ENCODE assay signal across 27 cellular contexts in genomic region chrX:7891928-7892327, GRCh38. TPM values are rescaled to one million over a fixed set of nuclear protein-coding genes. Genes with fewer than 3 reads are reported as not detected.
"Had no signal": no experiment of that assay in that cellular context is flagged by ENCODE, and none has a peak within 500 bp of the region (broad histone marks: within the 10 kb centered on the region; RNA-seq: fewer than 3 reads in every experiment).

No MANE protein-coding gene starts in this region.

- H3K27me3 ChIP-seq: brain microvascular endothelial cell, esophagus squamous epithelium, hepatocyte, neutrophil, pancreas, sigmoid colon, upper lobe of right lung had no signal

- H2AFZ ChIP-seq: hepatocyte had no signal

- DNase-seq: activated B cell treated with CpG ODN at 0.5 μM for 24 hours; activated CD4-positive, alpha-beta memory T cell treated with anti-CD3 and anti-CD28 coated beads, Interleukin-2, amount 10 ng/mL, durations not matched to agents 7 days and 5 days; activated CD4-positive, alpha-beta T cell treated with anti-CD3 and anti-CD28 coated beads for 4 hours; activated CD8-positive, alpha-beta memory T cell treated with anti-CD3 and anti-CD28 coated beads, Interleukin-2, amount 10 ng/mL, durations not matched to agents 7 days and 5 days; activated naive CD4-positive, alpha-beta T cell; activated naive CD8-positive, alpha-beta T cell treated with anti-CD3 and anti-CD28 coated beads for 36 hours; anterior cingulate cortex; brain microvascular endothelial cell; effector memory CD4-positive, alpha-beta T cell; esophagus squamous epithelium; pancreas; sigmoid colon; stimulated activated CD4-positive, alpha-beta T cell treated with anti-CD3 and anti-CD28 coated beads, Interleukin-4, amount 100 ng/mL, for 24 hours; T-cell; T-helper 9 cell; upper lobe of right lung had no signal

- H3K9me3 ChIP-seq: esophagus squamous epithelium, neutrophil, pancreas, sigmoid colon, thoracic aorta, upper lobe of right lung had no signal

- ATAC-seq: activated CD8-positive, alpha-beta memory T cell treated with anti-CD3 and anti-CD28 coated beads, Interleukin-2, amount 10 ng/mL, durations not matched to agents 7 days and 5 days; activated T-helper 17 cell treated with anti-CD3 and anti-CD28 coated beads, Interleukin-2, amount 50 U/mL, for 72 hours; natural killer cell treated with Interleukin-12 subunit alpha and Interleukin-12 subunit beta and Interleukin-15 and Interleukin-18, amount 100 ng/mL, for 72 hours; pancreas; stimulated activated effector memory CD8-positive, alpha-beta T cell treated with anti-CD3 and anti-CD28 coated beads, Interleukin-12 subunit alpha, Interleukin-12 subunit beta, amount 100 ng/mL, for 72 hours; T-cell; upper lobe of right lung had no signal

- H3K27ac ChIP-seq: brain microvascular endothelial cell, esophagus squamous epithelium, hepatocyte, neutrophil, pancreas, sigmoid colon, thoracic aorta, upper lobe of right lung had no signal

- H3K36me3 ChIP-seq: brain microvascular endothelial cell, neutrophil, pancreas, sigmoid colon, thoracic aorta, upper lobe of right lung had no signal

- H3K4me3 ChIP-seq: esophagus squamous epithelium, hepatocyte, pancreas, sigmoid colon, thoracic aorta, upper lobe of right lung had no signal

- H3K4me2 ChIP-seq: hepatocyte had no signal

- FAIRE-seq: endothelial cell of umbilical vein, pancreas had no signal

- H3K79me2 ChIP-seq: hepatocyte had no signal

- H3K4me1 ChIP-seq: esophagus squamous epithelium, pancreas, sigmoid colon, upper lobe of right lung had no signal

RNA-seq across cellular contexts. Expression of gene VCX, which starts 49.0 kb away (rescaled TPM):
- total RNA-seq: activated B cell treated with CpG ODN at 0.5 μM for 24 hours; activated CD4-positive, alpha-beta memory T cell treated with anti-CD3 and anti-CD28 coated beads, Interleukin-2, amount 10 ng/mL, durations not matched to agents 7 days and 5 days; activated CD8-positive, alpha-beta memory T cell treated with anti-CD3 and anti-CD28 coated beads, Interleukin-2, amount 10 ng/mL, durations not matched to agents 7 days and 5 days; activated naive CD8-positive, alpha-beta T cell treated with anti-CD3 and anti-CD28 coated beads for 36 hours; activated T-helper 17 cell treated with anti-CD3 and anti-CD28 coated beads, Interleukin-2, amount 50 U/mL, for 72 hours; endothelial cell of umbilical vein; esophagus squamous epithelium; fibroblast of villous mesenchyme; hepatocyte; lung microvascular endothelial cell; mesothelial cell of epicardium; natural killer cell treated with Interleukin-12 subunit alpha and Interleukin-12 subunit beta and Interleukin-15 and Interleukin-18, amount 100 ng/mL, for 72 hours; pulmonary artery endothelial cell; sigmoid colon; T-cell; thoracic aorta; upper lobe of right lung had no signal
- polyA plus RNA-seq: endothelial cell of umbilical vein, hepatocyte, sigmoid colon had no signal
